ENCODE assay signal across 1 cellular context in genomic region chr2:42967959-42968674, GRCh38.
TF ChIP-seq lines count a peak whose summit lies in the region.

No MANE protein-coding gene starts in this region.

TF ChIP-seq in K562, 482 proteins besides CTCF, POLR2A, EP300 and RAD21 (continued from another document and continues in another):
- no peak for TF ChIP-seq E2F4 (CRISPR knock-in tag; IDR thresholded peaks at IDR 0.05; ENCODE audit: low read depth)
- TF ChIP-seq GABPB1 (CRISPR knock-in tag; IDR thresholded peaks at IDR 0.05): peak; percentile 59; the same call in 1 of the 2 replicates
- no peak for TF ChIP-seq ZNF23 (CRISPR knock-in tag; IDR thresholded peaks at IDR 0.05)
- peak; percentile 80 for TF ChIP-seq CCNT2 (IDR thresholded peaks at IDR 0.05; ENCODE audit: borderline replicate concordance, extremely low read depth, insufficient read length, low read depth, low read length)
- no peak for TF ChIP-seq ZKSCAN1 (IDR thresholded peaks at IDR 0.05; ENCODE audit: low read depth, low read length)
- TF ChIP-seq MXI1 (IDR thresholded peaks at IDR 0.05; ENCODE audit: low read depth, low read length): no peak
- TF ChIP-seq L3MBTL2 (IDR thresholded peaks at IDR 0.05): peak; percentile 96
- TF ChIP-seq ZNF134 (CRISPR knock-in tag; conservative IDR thresholded peaks at IDR 0.05): no peak
- peak; percentile 55; the same call in 1 of the 2 replicates for TF ChIP-seq E2F1 (CRISPR knock-in tag; IDR thresholded peaks at IDR 0.05)
- no peak for TF ChIP-seq MTF1 (CRISPR knock-in tag; IDR thresholded peaks at IDR 0.05; ENCODE audit: borderline replicate concordance)
- no peak; a peak in 1 of 4 replicates for TF ChIP-seq ZNF318 (IDR thresholded peaks at IDR 0.05; ENCODE audit: borderline replicate concordance in 1 of 2, low read depth in 1 of 2)
- TF ChIP-seq SIN3B (IDR thresholded peaks at IDR 0.05; ENCODE audit: low read depth): no peak
- TF ChIP-seq ZNF589 (CRISPR knock-in tag; IDR thresholded peaks at IDR 0.05; ENCODE audit: low read depth): peak; percentile 69; the same call in 1 of the 2 replicates
- TF ChIP-seq E4F1 (CRISPR knock-in tag; IDR thresholded peaks at IDR 0.05; ENCODE audit: borderline replicate concordance): no peak
- no peak for TF ChIP-seq XRCC5 (IDR thresholded peaks at IDR 0.05; ENCODE audit: low read depth, low read length)
- no peak for TF ChIP-seq XRCC3 (IDR thresholded peaks at IDR 0.05)
- 0 out of 2 replicates have a peak, but pooled peaks have one; percentile 50 for TF ChIP-seq TAF7 (tag; IDR thresholded peaks at IDR 0.05)
- TF ChIP-seq KDM4B (IDR thresholded peaks at IDR 0.05; ENCODE audit: borderline replicate concordance in 2 of 2, low read depth in 1 of 2): no peak
- TF ChIP-seq ZNF695 (CRISPR knock-in tag; IDR thresholded peaks at IDR 0.05): no peak
- no peak for TF ChIP-seq SIRT6 (IDR thresholded peaks at IDR 0.05; ENCODE audit: low read depth, low read length)
- peak; percentile 20; the same call in 1 of the 2 replicates for TF ChIP-seq ZNF324 (CRISPR knock-in tag; IDR thresholded peaks at IDR 0.05)
- TF ChIP-seq MCM3 (IDR thresholded peaks at IDR 0.05): no peak
- no peak for TF ChIP-seq ZFP91 (CRISPR knock-in tag; IDR thresholded peaks at IDR 0.05)
- TF ChIP-seq FOXM1 (IDR thresholded peaks at IDR 0.05; ENCODE audit: low read depth): no peak
- no peak for TF ChIP-seq FOXM1 (CRISPR knock-in tag; IDR thresholded peaks at IDR 0.05; ENCODE audit: low read depth)
- no peak for TF ChIP-seq IRF2 (CRISPR knock-in tag; IDR thresholded peaks at IDR 0.05)
- peak; percentile 60; the same call in 1 of the 2 replicates for TF ChIP-seq MYC (IDR thresholded peaks at IDR 0.05; ENCODE audit: low read depth, low read length)
- 0 out of 2 replicates have a peak, but pooled peaks have one; percentile 67 for TF ChIP-seq MYC (CRISPR knock-in tag; IDR thresholded peaks at IDR 0.05; ENCODE audit: borderline replicate concordance, low read depth)
- no peak for TF ChIP-seq GTF2B (IDR thresholded peaks at IDR 0.05; ENCODE audit: extremely low read depth, insufficient read length)
- TF ChIP-seq LARP7 (IDR thresholded peaks at IDR 0.05): no peak
- peak in 1 of 2 experiments; percentile 36; a peak in 1 of 4 replicates for TF ChIP-seq SRF (CRISPR knock-in tag; IDR thresholded peaks at IDR 0.05)
- TF ChIP-seq CC2D1A (IDR thresholded peaks at IDR 0.05): peak; percentile 39; the same call in 1 of the 2 replicates
- no peak for TF ChIP-seq ZNF263 (CRISPR knock-in tag; IDR thresholded peaks at IDR 0.05; ENCODE audit: borderline replicate concordance)
- no peak for TF ChIP-seq ZHX1 (conservative IDR thresholded peaks at IDR 0.05; ENCODE audit: low read length)
- no peak for TF ChIP-seq NFIX (CRISPR knock-in tag; IDR thresholded peaks at IDR 0.05; ENCODE audit: low read depth)
- no peak for TF ChIP-seq ZNF184 (CRISPR knock-in tag; IDR thresholded peaks at IDR 0.05)
- TF ChIP-seq SMAD2 (IDR thresholded peaks at IDR 0.05; ENCODE audit: low read depth, low read length): no peak
- TF ChIP-seq ATF4 (CRISPR knock-in tag; IDR thresholded peaks at IDR 0.05): no peak
- TF ChIP-seq CREBBP (IDR thresholded peaks at IDR 0.05; ENCODE audit: low read depth, low read length): no peak
- TF ChIP-seq DPF2 (IDR thresholded peaks at IDR 0.05): peak; percentile 91
- no peak for TF ChIP-seq HCFC1 (IDR thresholded peaks at IDR 0.05; ENCODE audit: low read depth, low read length)
- peak; percentile 86 for TF ChIP-seq MAFG (tag; conservative IDR thresholded peaks at IDR 0.05)
- peak; percentile 72 for TF ChIP-seq HDGF (IDR thresholded peaks at IDR 0.05)
- TF ChIP-seq BRF2 (IDR thresholded peaks at IDR 0.05; ENCODE audit: borderline replicate concordance, insufficient read depth, insufficient read length): no peak
- no peak for TF ChIP-seq ZNF133 (CRISPR knock-in tag; IDR thresholded peaks at IDR 0.05)
- no peak for TF ChIP-seq MCM2 (IDR thresholded peaks at IDR 0.05; ENCODE audit: low read depth)
- TF ChIP-seq FIP1L1 (IDR thresholded peaks at IDR 0.05; ENCODE audit: low read depth, low read length, poor library complexity, severe bottlenecking): no peak
